In the genomic region with DNA sequence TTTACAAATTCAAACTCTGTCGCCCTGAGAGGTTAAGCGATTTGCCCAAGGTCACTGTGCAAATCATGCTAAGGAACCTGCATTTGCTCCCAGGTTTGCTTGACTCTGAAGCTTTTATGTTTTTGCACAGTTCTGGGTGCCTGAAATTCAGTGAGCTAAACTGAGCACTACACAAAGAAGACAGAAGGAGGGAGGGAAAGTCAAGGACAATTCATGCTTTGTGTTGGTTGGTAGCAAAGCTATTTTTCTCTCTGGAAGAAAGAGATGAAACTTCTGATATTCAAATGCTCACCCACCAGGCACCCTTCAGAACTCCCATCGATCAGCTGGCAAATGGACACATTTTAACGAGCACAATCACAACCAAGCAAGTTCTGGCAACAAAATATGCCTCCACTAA, we compare ENCODE assay signal across 17 cellular contexts.
DNase-seq lines count a peak whose midpoint lies in the region; ATAC-seq and TF ChIP-seq lines count a peak whose summit lies in the region.
"Had no signal": no experiment of that assay in that cellular context is flagged by ENCODE, and none has a peak within 500 bp of the region (broad histone marks: within the 10 kb centered on the region; RNA-seq: fewer than 3 reads in every experiment).

No MANE protein-coding gene starts in this region.

- intact Hi-C loops in CD4-positive, alpha-beta T cell (cut with DNase I, micrococcal nuclease) = no loop called here

- no peaks in the 10 kb centered on the region for H3K27me3 ChIP-seq in CD4-positive, alpha-beta T cell (ENCODE audit: control insufficient read depth, insufficient read depth, low read length)

- H3K9me3 ChIP-seq in CD4-positive, alpha-beta T cell (ENCODE audit: control insufficient read depth, low read length) = no peaks in the 10 kb centered on the region
- H3K9me3 ChIP-seq: HAP-1 had no signal

- H3K36me3 Mint-ChIP-seq in CD4-positive, alpha-beta T cell (ENCODE audit: low read depth) = no peaks in the 10 kb centered on the region
- H3K36me3 Mint-ChIP-seq: CD4-positive, alpha-beta memory T cell had no signal

- no peak for TF ChIP-seq CTCF in CD4-positive, alpha-beta T cell (IDR thresholded peaks at IDR 0.05)

- POLR2A ChIA-PET in CD4-positive, alpha-beta T cell (lab: Charles Lee) = no interaction called here

- no peak overlapping the region for H3K27ac Mint-ChIP-seq in CD4-positive, alpha-beta T cell
- H3K27ac Mint-ChIP-seq: CD4-positive, alpha-beta memory T cell had no signal

- ATAC-seq in CD4-positive, alpha-beta T cell (ENCODE audit: poor library complexity) = no peak

- H3K27me3 Mint-ChIP-seq in CD4-positive, alpha-beta T cell = no peaks in the 10 kb centered on the region
- H3K27me3 Mint-ChIP-seq: CD4-positive, alpha-beta memory T cell had no signal

- no peak overlapping the region for H3K4me3 Mint-ChIP-seq in CD4-positive, alpha-beta T cell
- H3K4me3 Mint-ChIP-seq: CD4-positive, alpha-beta memory T cell had no signal

- H3K4me1 Mint-ChIP-seq in CD4-positive, alpha-beta T cell (ENCODE audit: low read depth) = no peaks in the 10 kb centered on the region
- H3K4me1 Mint-ChIP-seq: CD4-positive, alpha-beta memory T cell had no signal

- peak overlapping the region; percentile 88 for H3K27ac ChIP-seq in caudate nucleus (ENCODE audit: low read depth, low read length)
- peak overlapping the region; percentile 92 for H3K27ac ChIP-seq in temporal lobe (ENCODE audit: low read depth, low read length)
- no peak overlapping the region for H3K27ac ChIP-seq in CD4-positive, alpha-beta T cell (ENCODE audit: low read depth, low read length)
- H3K27ac ChIP-seq: C4-2B, GM23248, HL-60 had no signal

- H3K9me3 Mint-ChIP-seq in CD4-positive, alpha-beta T cell = no peaks in the 10 kb centered on the region

- CTCF ChIA-PET in CD4-positive, alpha-beta T cell (lab: Charles Lee) = no interaction called here

- DNase-seq in caudate nucleus (lab: John Stamatoyannopoulos, UW) = peak in 8 of 61 donors; percentile 1 to 13 (median 2)
- DNase-seq in globus pallidus (ENCODE audit: low spot score) = peak; percentile 76
- peak; percentile 16 for DNase-seq in midbrain (lab: John Stamatoyannopoulos, UW)
- no peak for DNase-seq in activated CD4-positive, CD25-positive, alpha-beta regulatory T cell treated with anti-CD3 and anti-CD28 coated beads, Interleukin-2, amount 50 U/mL, for 72 hours
- no peak for DNase-seq in NCI-H524 (lab: John Stamatoyannopoulos, UW)
- no peak for DNase-seq in 8988T
- no peak for DNase-seq in CD4-positive, alpha-beta T cell
- DNase-seq: ACHN; CD4-positive, alpha-beta memory T cell; DMS153; DMS79; GDM1; GM23248 had no signal

Comparison
In these comparisons a context has a peak if more than half of its experiments do, and no peak if none do; other contexts are left out.
1. DNase-seq: peak in globus pallidus (single experiment) and midbrain (single experiment); none in activated CD4-positive, CD25-positive, alpha-beta regulatory T cell treated with anti-CD3 and anti-CD28 coated beads, Interleukin-2, amount 50 U/mL, for 72 hours (single experiment), NCI-H524 (0 of 2), 8988T (single experiment) and CD4-positive, alpha-beta T cell (0 of 10).